13 cellular contexts compared by ENCODE assay signal in genomic region chr20:53897884-53898557, GRCh38.
DNase-seq lines count a peak whose midpoint lies in the region; ATAC-seq and TF ChIP-seq lines count a peak whose summit lies in the region.
"Had no signal": no experiment of that assay in that cellular context is flagged by ENCODE, and none has a peak within 500 bp of the region (broad histone marks: within the 10 kb centered on the region; RNA-seq: fewer than 3 reads in every experiment).

No MANE protein-coding gene starts in this region.

- no peak overlapping the region for H3K27ac ChIP-seq in HCT116 (ENCODE audit: low read depth, low read length)
- peak overlapping the region in 2 of 4 donors; percentile 35 to 74 for H3K27ac ChIP-seq in body of pancreas
- peak overlapping the region; percentile 63 for H3K27ac ChIP-seq in mesodermal cell (ENCODE audit: low read depth, low read length, severe bottlenecking)
- H3K27ac ChIP-seq in sigmoid colon, result peak overlapping the region in 1 of 4 donors; percentile 4
- H3K27ac ChIP-seq: GM23248, ovary, tibial artery had no signal

- POLR2A ChIA-PET in HCT116 (lab: Charles Lee), result no interaction called here

- no peaks in the 10 kb centered on the region for H3K36me3 ChIP-seq in HCT116 (ENCODE audit: control insufficient read depth in 1 of 2, insufficient read depth in 2 of 2, low read length in 2 of 2)
- no peaks in the 10 kb centered on the region for H3K36me3 ChIP-seq in body of pancreas (replicated peaks in 1 of 2; ENCODE audit: insufficient read depth in 1 of 2, low read depth in 2 of 2)
- no peaks in the 10 kb centered on the region for H3K36me3 ChIP-seq in mesodermal cell (ENCODE audit: control insufficient read depth, insufficient read depth, low read length)
- H3K36me3 ChIP-seq in sigmoid colon, result no peaks in the 10 kb centered on the region
- H3K36me3 ChIP-seq: ovary, tibial artery had no signal

- no TSS peak for BruUV-seq in HCT116 (replicated peaks; lab: Mats Ljungman, UMichigan)

- no peaks in the 10 kb centered on the region for H3K79me2 ChIP-seq in HCT116 (ENCODE audit: insufficient read depth, low read length)

- peak; percentile 83 for DNase-seq in A172 (ENCODE audit: low spot score)
- no peak for DNase-seq in HCT116 (ENCODE audit: low read depth, low spot score)
- peak in 3 of 4 donors; percentile 31 to 51 (median 49) for DNase-seq in body of pancreas
- DNase-seq in NCI-H187 treated with DMSO at 0.1 percent for 48 hours (lab: John Stamatoyannopoulos, UW), result no peak
- DNase-seq in sigmoid colon, result no peak
- DNase-seq: erythroblast, GM23248, NCI-H510A, ovary had no signal

- TF ChIP-seq POLR2A in HCT116 (IDR thresholded peaks at IDR 0.05; ENCODE audit: borderline replicate concordance, extremely low read depth, insufficient read depth, insufficient read length), result no peak
- TF ChIP-seq POLR2A in body of pancreas (IDR thresholded peaks at IDR 0.05), result no peak
- TF ChIP-seq POLR2A in sigmoid colon (IDR thresholded peaks at IDR 0.05), result no peak

- 26 to 37% methylated on average over 9 of the region's 9 CpGs for WGBS in body of pancreas, 2 donors
- 61 to 63% methylated on average over 8 to 9 of the region's 9 CpGs for WGBS in mesodermal cell (ENCODE audit: insufficient coverage in 2 of 2), 2 experiments
- 81 to 91% methylated on average over 9 of the region's 9 CpGs for whole genome bisulfite sequencing in sigmoid colon, 2 donors

- H3K9me2 ChIP-seq in HCT116 (ENCODE audit: insufficient read depth), result no peaks in the 10 kb centered on the region

- no peaks in the 10 kb centered on the region for H4K20me1 ChIP-seq in HCT116 (ENCODE audit: insufficient read depth)

- no peak for TF ChIP-seq RAD21 in HCT116 (IDR thresholded peaks at IDR 0.05; ENCODE audit: low read depth)

- ATAC-seq in HCT116 (no peak), body of pancreas (peak; percentile 57), HG02970 (IDR thresholded peaks at IDR 0.05; ENCODE audit: low FRiP score, unreplicated experiment) (no peak), HG02973 (IDR thresholded peaks at IDR 0.05; ENCODE audit: unreplicated experiment) (no peak)

- TF ChIP-seq CTCF in HCT116 (IDR thresholded peaks at IDR 0.05 in 2 of 3, conservative IDR thresholded peaks at IDR 0.05 in 1 of 3; ENCODE audit: borderline replicate concordance in 1 of 3, insufficient read depth in 1 of 3, low read depth in 2 of 3, low read length in 2 of 3), result no peak
- TF ChIP-seq CTCF in body of pancreas (IDR thresholded peaks at IDR 0.05), result no peak
- no peak for TF ChIP-seq CTCF in sigmoid colon (IDR thresholded peaks at IDR 0.05)

- intact Hi-C loops in HCT116 (cut with micrococcal nuclease) (no loop called here), body of pancreas (cut with DNase I) (no loop called here), sigmoid colon (cut with DNase I) (no loop called here)

- RAD21 ChIA-PET in HCT116 (lab: Charles Lee; ENCODE audit: low non-redundant PET in 1 of 2, low total read pairs in 2 of 2, uncharacterized antibody in 2 of 2, unreplicated experiment in 2 of 2), result no interaction called here

- H3K4me3 ChIP-seq in HCT116 (replicated peaks in 1 of 2; ENCODE audit: low read depth in 1 of 2, low read length in 2 of 2) (no peak overlapping the region), body of pancreas (no peak overlapping the region), mesodermal cell (ENCODE audit: extremely low read depth, insufficient read depth, low read length, poor library complexity, severe bottlenecking) (no peak overlapping the region), sigmoid colon (no peak overlapping the region)
- H3K4me3 ChIP-seq: GM23248, ovary, tibial artery had no signal

- CTCF ChIA-PET in HCT116 (lab: Charles Lee), result interaction anchor here (1.8 kb wide), 1 partner anchor 17 kb away, joined by 5 read pairs; no protein-coding TSS in a partner anchor

- H3K27me3 ChIP-seq in HCT116 (ENCODE audit: insufficient read depth, low read length) (no peaks in the 10 kb centered on the region), body of pancreas (no peaks in the 10 kb centered on the region), sigmoid colon (no peaks in the 10 kb centered on the region)
- H3K27me3 ChIP-seq: ovary, tibial artery had no signal

- H3K9me3 ChIP-seq in HCT116 (ENCODE audit: control insufficient read depth in 1 of 2, insufficient read depth in 1 of 2, low read depth in 1 of 2, low read length in 2 of 2) (no peaks in the 10 kb centered on the region), body of pancreas (no peaks in the 10 kb centered on the region), mesodermal cell (ENCODE audit: control insufficient read depth, low read length) (no peaks in the 10 kb centered on the region), sigmoid colon (no peaks in the 10 kb centered on the region)
- H3K9me3 ChIP-seq: ovary, tibial artery had no signal

- H3K9ac ChIP-seq in HCT116 (ENCODE audit: low read length), result no peak overlapping the region
- H3K9ac ChIP-seq: GM23248 had no signal

- H3K4me2 ChIP-seq in HCT116 (ENCODE audit: low read length), result no peak overlapping the region

- TF ChIP-seq EP300 in sigmoid colon (IDR thresholded peaks at IDR 0.05), result no peak

- H3K4me1 ChIP-seq in HCT116 (ENCODE audit: control insufficient read depth in 1 of 2, insufficient read depth in 2 of 2, low read length in 2 of 2) (peaks cover 6 to 34% of the 10 kb centered on the region in 2 experiments), body of pancreas (peaks cover 35% of the 10 kb centered on the region), mesodermal cell (ENCODE audit: control insufficient read depth, insufficient read depth, low read length, poor library complexity, severe bottlenecking) (peaks cover 44% of the 10 kb centered on the region), sigmoid colon (peaks cover 0 to 30% (median 28%) of the 10 kb centered on the region in 4 donors)

- H2AFZ ChIP-seq in HCT116 (ENCODE audit: low read depth, low read length, poor library complexity, severe bottlenecking), result peak overlapping the region; percentile 15
- H2AFZ ChIP-seq: GM23248 had no signal

TF ChIP-seq in HCT116, 20 proteins besides CTCF, POLR2A, EP300 and RAD21:
- TF ChIP-seq EZH2phosphoT487 (IDR thresholded peaks at IDR 0.05; ENCODE audit: borderline replicate concordance), result no peak
- TF ChIP-seq ZNF274 (IDR thresholded peaks at IDR 0.05; ENCODE audit: low read depth, low read length), result no peak
- no peak for TF ChIP-seq SIN3A (IDR thresholded peaks at IDR 0.05; ENCODE audit: low read depth)
- TF ChIP-seq, protein P1, sequence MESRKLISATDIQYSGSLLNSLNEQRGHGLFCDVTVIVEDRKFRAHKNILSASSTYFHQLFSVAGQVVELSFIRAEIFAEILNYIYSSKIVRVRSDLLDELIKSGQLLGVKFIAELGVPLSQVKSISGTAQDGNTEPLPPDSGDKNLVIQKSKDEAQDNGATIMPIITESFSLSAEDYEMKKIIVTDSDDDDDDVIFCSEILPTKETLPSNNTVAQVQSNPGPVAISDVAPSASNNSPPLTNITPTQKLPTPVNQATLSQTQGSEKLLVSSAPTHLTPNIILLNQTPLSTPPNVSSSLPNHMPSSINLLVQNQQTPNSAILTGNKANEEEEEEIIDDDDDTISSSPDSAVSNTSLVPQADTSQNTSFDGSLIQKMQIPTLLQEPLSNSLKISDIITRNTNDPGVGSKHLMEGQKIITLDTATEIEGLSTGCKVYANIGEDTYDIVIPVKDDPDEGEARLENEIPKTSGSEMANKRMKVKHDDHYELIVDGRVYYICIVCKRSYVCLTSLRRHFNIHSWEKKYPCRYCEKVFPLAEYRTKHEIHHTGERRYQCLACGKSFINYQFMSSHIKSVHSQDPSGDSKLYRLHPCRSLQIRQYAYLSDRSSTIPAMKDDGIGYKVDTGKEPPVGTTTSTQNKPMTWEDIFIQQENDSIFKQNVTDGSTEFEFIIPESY (IDR thresholded peaks at IDR 0.05; ENCODE audit: extremely low read depth, insufficient replicate concordance, low read length), result no peak
- TF ChIP-seq ELF1 (IDR thresholded peaks at IDR 0.05; ENCODE audit: borderline replicate concordance, low read depth), result no peak
- TF ChIP-seq CEBPB (IDR thresholded peaks at IDR 0.05; ENCODE audit: low read depth), result no peak
- TF ChIP-seq FOSL1 (IDR thresholded peaks at IDR 0.05; ENCODE audit: low read depth), result no peak
- no peak for TF ChIP-seq POLR2AphosphoS5 (IDR thresholded peaks at IDR 0.05; ENCODE audit: low read depth, low read length)
- no peak for TF ChIP-seq SRF (IDR thresholded peaks at IDR 0.05; ENCODE audit: low read depth)
- no peak for TF ChIP-seq JUND (IDR thresholded peaks at IDR 0.05)
- TF ChIP-seq MAX (IDR thresholded peaks at IDR 0.05), result no peak
- no peak for TF ChIP-seq ZFX (IDR thresholded peaks at IDR 0.05)

Comparison
In these comparisons a context has a peak if more than half of its experiments do, and no peak if none do; other contexts are left out.
1. DNase-seq: peak in A172 (single experiment) and body of pancreas (3 of 4); none in HCT116 (single experiment), NCI-H187 treated with DMSO at 0.1 percent for 48 hours (single experiment) and sigmoid colon (single experiment).